29 cellular contexts compared by ENCODE assay signal in genomic region chr5:1785984-1786383, GRCh38.
"Had no signal": no experiment of that assay in that cellular context is flagged by ENCODE, and none has a peak within 500 bp of the region (broad histone marks: within the 10 kb centered on the region; RNA-seq: fewer than 3 reads in every experiment).

No MANE protein-coding gene starts in this region.

- H3K4me1 ChIP-seq: breast epithelium had no signal

- H3K27ac ChIP-seq: breast epithelium, epithelial cell of prostate, esophagus squamous epithelium, neural progenitor cell, tibial nerve had no signal

- H3K27ac Mint-ChIP-seq: activated CD8-positive, alpha-beta memory T cell treated with anti-CD3 and anti-CD28 coated beads, Interleukin-2, amount 10 ng/mL, durations not matched to agents 7 days and 5 days; activated CD8-positive, alpha-beta T cell treated with anti-CD3 and anti-CD28 coated beads, Interleukin-2, amount 10 ng/mL, durations not matched to agents 7 days and 5 days; activated naive CD4-positive, alpha-beta T cell treated with anti-CD3 and anti-CD28 coated beads, Interleukin-2, amount 50 U/mL, for 24 hours; activated naive CD8-positive, alpha-beta T cell treated with anti-CD3 and anti-CD28 coated beads, Interleukin-2, amount 50 U/mL, for 24 hours; activated T-helper 2 cell treated with anti-CD3 and anti-CD28 coated beads, Interferon-gamma antibody, Interleukin-2, Interleukin-4, amounts not matched to agents 10 μg/mL and 5 μg/mL and 100 μg/mL, durations not matched to agents 14 hours and 24 hours and 36 hours; natural killer cell; progenitor cell of endocrine pancreas; WTC11 had no signal

- H3K36me3 ChIP-seq: breast epithelium, esophagus squamous epithelium, neural progenitor cell, tibial nerve had no signal

- H3K27me3 Mint-ChIP-seq: activated naive CD4-positive, alpha-beta T cell treated with anti-CD3 and anti-CD28 coated beads, Interleukin-2, amount 50 U/mL, for 24 hours; activated naive CD8-positive, alpha-beta T cell treated with anti-CD3 and anti-CD28 coated beads, Interleukin-2, amount 50 U/mL, for 24 hours had no signal

- DNase-seq: activated CD4-positive, alpha-beta T cell treated with anti-CD3 and anti-CD28 coated beads for 1 hour; activated CD8-positive, alpha-beta memory T cell treated with anti-CD3 and anti-CD28 coated beads, Interleukin-2, amount 10 ng/mL, durations not matched to agents 7 days and 5 days; activated CD8-positive, alpha-beta T cell treated with anti-CD3 and anti-CD28 coated beads, Interleukin-2, amount 10 ng/mL, durations not matched to agents 7 days and 5 days; activated naive CD8-positive, alpha-beta T cell treated with anti-CD3 and anti-CD28 coated beads, Interleukin-2, amount 50 U/mL, for 24 hours; activated T-cell treated with anti-CD3 and anti-CD28 coated beads, Interleukin-2, amount 50 U/mL, for 48 hours; amygdala; effector CD8-positive, alpha-beta T cell; esophagus squamous epithelium; foreskin melanocyte; mesendoderm; natural killer cell; retina; stimulated activated naive CD4-positive, alpha-beta T cell treated with Interleukin-2 at 50 U/mL for 16 hours; T-helper 2 cell had no signal

- H3K9me3 ChIP-seq: breast epithelium, esophagus squamous epithelium, tibial nerve had no signal

- H3K4me3 ChIP-seq: breast epithelium, esophagus squamous epithelium, lung, neural progenitor cell, tibial nerve had no signal

- H3K9ac ChIP-seq: neural progenitor cell had no signal

- ATAC-seq: activated CD8-positive, alpha-beta memory T cell treated with anti-CD3 and anti-CD28 coated beads, Interleukin-2, amount 10 ng/mL, durations not matched to agents 7 days and 5 days; activated CD8-positive, alpha-beta T cell treated with anti-CD3 and anti-CD28 coated beads, Interleukin-2, amount 10 ng/mL, durations not matched to agents 7 days and 5 days; activated naive CD8-positive, alpha-beta T cell treated with anti-CD3 and anti-CD28 coated beads, Interleukin-2, amount 50 U/mL, for 24 hours; left colon; natural killer cell; WTC11 had no signal

- FAIRE-seq: colon, endometrium, islet of Langerhans, urothelium cell line had no signal

- H3K4me3 Mint-ChIP-seq: activated CD8-positive, alpha-beta memory T cell treated with anti-CD3 and anti-CD28 coated beads, Interleukin-2, amount 10 ng/mL, durations not matched to agents 7 days and 5 days; activated CD8-positive, alpha-beta T cell treated with anti-CD3 and anti-CD28 coated beads, Interleukin-2, amount 10 ng/mL, durations not matched to agents 7 days and 5 days; activated naive CD4-positive, alpha-beta T cell treated with anti-CD3 and anti-CD28 coated beads, Interleukin-2, amount 50 U/mL, for 24 hours; activated naive CD8-positive, alpha-beta T cell treated with anti-CD3 and anti-CD28 coated beads, Interleukin-2, amount 50 U/mL, for 24 hours; central memory CD8-positive, alpha-beta T cell; natural killer cell; neural progenitor cell; WTC11 had no signal

- H3K27me3 ChIP-seq: breast epithelium, neural progenitor cell, tibial nerve had no signal

- H3K9me3 Mint-ChIP-seq: activated naive CD4-positive, alpha-beta T cell treated with anti-CD3 and anti-CD28 coated beads, Interleukin-2, amount 50 U/mL, for 24 hours; activated naive CD8-positive, alpha-beta T cell treated with anti-CD3 and anti-CD28 coated beads, Interleukin-2, amount 50 U/mL, for 24 hours; activated T-helper 2 cell treated with anti-CD3 and anti-CD28 coated beads, Interferon-gamma antibody, Interleukin-2, Interleukin-4, amounts not matched to agents 10 μg/mL and 5 μg/mL and 100 μg/mL, durations not matched to agents 14 hours and 24 hours and 36 hours; central memory CD8-positive, alpha-beta T cell; natural killer cell; neural progenitor cell; WTC11 had no signal

- H3K36me3 Mint-ChIP-seq: activated CD8-positive, alpha-beta memory T cell treated with anti-CD3 and anti-CD28 coated beads, Interleukin-2, amount 10 ng/mL, durations not matched to agents 7 days and 5 days; activated naive CD4-positive, alpha-beta T cell treated with anti-CD3 and anti-CD28 coated beads, Interleukin-2, amount 50 U/mL, for 24 hours; natural killer cell; neural progenitor cell; WTC11 had no signal
